In genomic region chr4:951594-952468, GRCh38 we compare ENCODE assay signal across 1 cellular context.
TF ChIP-seq lines count a peak whose summit lies in the region.

No MANE protein-coding gene starts in this region.

TF ChIP-seq in H1, 55 proteins besides CTCF, POLR2A, EP300 and RAD21:
- TF ChIP-seq SRF (IDR thresholded peaks at IDR 0.05; ENCODE audit: low read depth, low read length) (no peak), POLR2AphosphoS5 (IDR thresholded peaks at IDR 0.05; ENCODE audit: low read depth, low read length) (no peak), CHD2 (IDR thresholded peaks at IDR 0.05; ENCODE audit: low read length) (no peak)
